ENCODE assay signal across 10 cellular contexts in the genomic region with DNA sequence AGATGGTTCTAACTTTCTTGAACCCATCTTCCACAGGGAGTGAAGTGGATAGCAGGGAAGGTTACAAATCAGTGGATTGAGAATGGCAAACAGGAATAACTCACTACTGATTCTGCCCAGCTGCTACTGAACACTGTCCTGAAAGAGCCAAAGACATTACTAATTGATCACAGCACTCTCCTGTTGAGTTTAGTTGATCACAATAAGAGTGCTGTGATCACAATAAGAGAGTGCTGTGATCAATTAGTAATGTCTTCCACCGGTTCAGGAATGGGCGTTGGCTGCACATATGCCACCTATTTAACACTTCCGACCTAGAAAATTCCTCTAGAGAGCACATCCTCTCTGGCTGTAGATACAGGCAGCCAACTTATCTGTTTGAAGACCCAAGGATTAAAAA. TPM values are rescaled to one million over a fixed set of nuclear protein-coding genes. Genes with fewer than 3 reads are reported as not detected.
DNase-seq lines count a peak whose midpoint lies in the region; ATAC-seq, FAIRE-seq and TF ChIP-seq lines count a peak whose summit lies in the region.
"Had no signal": no experiment of that assay in that cellular context is flagged by ENCODE, and none has a peak within 500 bp of the region (broad histone marks: within the 10 kb centered on the region; RNA-seq: fewer than 3 reads in every experiment).

No MANE protein-coding gene starts in this region.

- no peak overlapping the region for H3K4ac ChIP-seq in H1 (replicated peaks; ENCODE audit: insufficient read length, low read depth, low read length)

- DNase-seq in activated T-cell treated with anti-CD3 and anti-CD28 coated beads, Interleukin-2, amount 50 U/mL, for 72 hours = no peak
- DNase-seq in activated T-cell treated with anti-CD3 and anti-CD28 coated beads, Interleukin-2, amount 50 U/mL, for 1 hour = no peak
- DNase-seq in NCI-H526 (lab: John Stamatoyannopoulos, UW) (peak; percentile 81 to 89), H1 (ENCODE audit: low read depth in 1 of 2, low spot score in 2 of 2) (no peak), stromal cell of bone marrow (ENCODE audit: low read depth) (peak; percentile 14), NCI-H1092 (lab: John Stamatoyannopoulos, UW) (no peak), Kasumi-1 (lab: John Stamatoyannopoulos, UW) (no peak)
- no peak for DNase-seq in CD4-positive, alpha-beta T cell

- no peak overlapping the region for H2BK120ac ChIP-seq in H1 (replicated peaks; ENCODE audit: low read depth, low read length)

- H3K9me3 ChIP-seq in H1 (ENCODE audit: insufficient read depth in 2 of 2, low read depth in 1 of 2, low read length in 1 of 2) = no peaks in the 10 kb centered on the region
- no peaks in the 10 kb centered on the region for H3K9me3 ChIP-seq in CD4-positive, alpha-beta T cell (ENCODE audit: control insufficient read depth, low read length)

- H2BK20ac ChIP-seq in H1 (ENCODE audit: low read length) = no peak overlapping the region

- no peak overlapping the region for H2BK5ac ChIP-seq in H1 (ENCODE audit: low read depth, low read length)

- H3K36me3 Mint-ChIP-seq in activated T-cell treated with anti-CD3 and anti-CD28 coated beads, Interleukin-2, amount 50 U/mL, for 72 hours (ENCODE audit: insufficient read depth in 2 of 2) = no peaks in the 10 kb centered on the region
- H3K36me3 Mint-ChIP-seq in CD4-positive, alpha-beta T cell (ENCODE audit: low read depth) = no peaks in the 10 kb centered on the region

- POLR2A ChIA-PET in H1 (lab: Charles Lee; ENCODE audit: partially characterized antibody) = interaction anchor here (2.6 kb wide), 1 partner anchor 50 kb away, joined by 8 read pairs; no protein-coding TSS in a partner anchor
- POLR2A ChIA-PET in CD4-positive, alpha-beta T cell (lab: Charles Lee) = no interaction called here

- H4K8ac ChIP-seq in H1 (ENCODE audit: extremely low read depth, insufficient read depth, low read length) = no peak overlapping the region

- ATAC-seq in activated T-cell treated with anti-CD3 and anti-CD28 coated beads, Interleukin-2, amount 50 U/mL, for 72 hours (replicated peaks in 1 of 2) = peak; percentile 54 to 69
- ATAC-seq in CD4-positive, alpha-beta T cell (ENCODE audit: poor library complexity) = no peak

- no peak overlapping the region for H2BK12ac ChIP-seq in H1 (ENCODE audit: low read depth, low read length)

- H3K56ac ChIP-seq in H1 (replicated peaks; ENCODE audit: insufficient read length, low read depth, low read length) = no peak overlapping the region

- H3K14ac ChIP-seq in H1 (ENCODE audit: insufficient read length) = no peak overlapping the region

- peak; percentile 88 for FAIRE-seq in H1 (lab: Jason Lieb, UNC)

- peak overlapping the region in 1 of 4 experiments; percentile 17; a peak in 1 of 8 replicates for H3K4me3 ChIP-seq in H1 (ENCODE audit: extremely low read depth in 1 of 4, insufficient read depth in 2 of 4, low read depth in 3 of 4, low read length in 4 of 4)

- H3K9ac ChIP-seq in H1 (replicated peaks in 1 of 4; ENCODE audit: extremely low read depth in 1 of 4, low read depth in 3 of 4, low read length in 3 of 4) = no peak overlapping the region

- H3K4me3 Mint-ChIP-seq in activated T-cell treated with anti-CD3 and anti-CD28 coated beads, Interleukin-2, amount 50 U/mL, for 72 hours = no peak overlapping the region
- H3K4me3 Mint-ChIP-seq in CD4-positive, alpha-beta T cell = no peak overlapping the region
- H3K4me3 Mint-ChIP-seq: central memory CD8-positive, alpha-beta T cell had no signal

- no peak overlapping the region for H3K18ac ChIP-seq in H1 (ENCODE audit: extremely low read depth, low read length)

- peak overlapping the region; percentile 86; the same call in 1 of the 2 replicates for H2AFZ ChIP-seq in H1 (ENCODE audit: low read length)

- H3K9me3 Mint-ChIP-seq in activated T-cell treated with anti-CD3 and anti-CD28 coated beads, Interleukin-2, amount 50 U/mL, for 72 hours = no peaks in the 10 kb centered on the region
- no peaks in the 10 kb centered on the region for H3K9me3 Mint-ChIP-seq in CD4-positive, alpha-beta T cell
- H3K9me3 Mint-ChIP-seq: central memory CD8-positive, alpha-beta T cell had no signal

- no peaks in the 10 kb centered on the region for H3K79me1 ChIP-seq in H1 (ENCODE audit: low read depth, low read length)

- H3K27ac Mint-ChIP-seq in activated T-cell treated with anti-CD3 and anti-CD28 coated beads, Interleukin-2, amount 50 U/mL, for 72 hours = no peak overlapping the region
- no peak overlapping the region for H3K27ac Mint-ChIP-seq in CD4-positive, alpha-beta T cell

- TF ChIP-seq RAD21 in H1 (IDR thresholded peaks at IDR 0.05 in 1 of 2, conservative IDR thresholded peaks at IDR 0.05 in 1 of 2; ENCODE audit: low read depth in 2 of 2, low read length in 2 of 2) = no peak

- H3K27me3 Mint-ChIP-seq in activated T-cell treated with anti-CD3 and anti-CD28 coated beads, Interleukin-2, amount 50 U/mL, for 72 hours (ENCODE audit: low read depth) = peaks cover 35% of the 10 kb centered on the region
- peaks cover 47% of the 10 kb centered on the region for H3K27me3 Mint-ChIP-seq in CD4-positive, alpha-beta T cell

- no peaks in the 10 kb centered on the region; a peak in 1 of 7 replicates for H3K4me1 ChIP-seq in H1 (replicated peaks in 1 of 4; ENCODE audit: control insufficient read depth in 3 of 4, insufficient read depth in 4 of 4, low read length in 3 of 4)

- TF ChIP-seq EP300 in H1 (IDR thresholded peaks at IDR 0.05; ENCODE audit: borderline replicate concordance in 1 of 2, low read depth in 2 of 2, low read length in 2 of 2) = no peak

- TF ChIP-seq POLR2A in H1 (IDR thresholded peaks at IDR 0.05; ENCODE audit: control extremely low read depth in 1 of 2, low read depth in 2 of 2, low read length in 2 of 2) = no peak

- H3K4me1 Mint-ChIP-seq in activated T-cell treated with anti-CD3 and anti-CD28 coated beads, Interleukin-2, amount 50 U/mL, for 72 hours (ENCODE audit: low read depth) = no peaks in the 10 kb centered on the region
- H3K4me1 Mint-ChIP-seq in CD4-positive, alpha-beta T cell (ENCODE audit: low read depth) = peaks cover 10% of the 10 kb centered on the region
- H3K4me1 Mint-ChIP-seq: central memory CD8-positive, alpha-beta T cell had no signal

- H3K36me3 ChIP-seq in H1 (ENCODE audit: control insufficient read depth in 2 of 4, insufficient read depth in 4 of 4, low read length in 3 of 4) = no peaks in the 10 kb centered on the region

- no peaks in the 10 kb centered on the region for H4K20me1 ChIP-seq in H1 (replicated peaks in 1 of 2; ENCODE audit: control insufficient read depth in 1 of 2, insufficient read depth in 2 of 2, low read length in 2 of 2)

- H3K23me2 ChIP-seq in H1 (ENCODE audit: low read depth, low read length) = no peaks in the 10 kb centered on the region

- intact Hi-C loops in CD4-positive, alpha-beta T cell (cut with DNase I, micrococcal nuclease) = no loop called here

- no peak overlapping the region for H4K5ac ChIP-seq in H1 (ENCODE audit: insufficient read length, low read depth, low read length)

- 0 out of 4 replicates have a peak overlapping the region, but pooled peaks of 1 of the 2 experiments have one; percentile 18 for H3K4me2 ChIP-seq in H1 (ENCODE audit: insufficient read depth in 1 of 2, low read depth in 2 of 2, low read length in 2 of 2)

- TF ChIP-seq CTCF in H1 (IDR thresholded peaks at IDR 0.05; ENCODE audit: control extremely low read depth in 1 of 3, insufficient read depth in 1 of 3, low read depth in 1 of 3, low read length in 3 of 3) = no peak
- no peak for TF ChIP-seq CTCF in CD4-positive, alpha-beta T cell (IDR thresholded peaks at IDR 0.05)

- H3K23ac ChIP-seq in H1 (ENCODE audit: insufficient read length) = no peak overlapping the region

- WGBS in H1 (ENCODE audit: extremely low coverage in 1 of 2, insufficient coverage in 1 of 2, insufficient read length in 1 of 2, insufficient replicate concordance in 2 of 2, low coverage in 1 of 2, low lambda C conversion rate in 2 of 2, missing lambda C conversion rate in 1 of 2), 2 experiments = 47% methylated on average over 3 of the region's 3 CpGs; no CpG with 5 or more reads in 1 of the 2 experiments

- no peak overlapping the region for H3K27ac ChIP-seq in H1 (ENCODE audit: low read depth, low read length)
- no peak overlapping the region for H3K27ac ChIP-seq in CD4-positive, alpha-beta T cell (ENCODE audit: low read depth, low read length)
- H3K27ac ChIP-seq: C4-2B had no signal

- no peak overlapping the region for H2BK15ac ChIP-seq in H1 (ENCODE audit: low read length)

- no peak overlapping the region for H4K91ac ChIP-seq in H1 (replicated peaks; ENCODE audit: insufficient read length, low read length)

- no peaks in the 10 kb centered on the region for H3K27me3 ChIP-seq in H1 (replicated peaks in 1 of 4; ENCODE audit: control insufficient read depth in 3 of 4, extremely low read depth in 1 of 4, insufficient read depth in 3 of 4, low read length in 3 of 4)
- H3K27me3 ChIP-seq in CD4-positive, alpha-beta T cell (ENCODE audit: control insufficient read depth, insufficient read depth, low read length) = no peaks in the 10 kb centered on the region

- CTCF ChIA-PET in H1 (lab: Charles Lee; ENCODE audit: partially characterized antibody) = interaction anchor here (0.7 to 2.4 kb wide), 7 partner anchors 27 to 215 kb away, joined by 3 to 26 read pairs (median 4); partner anchors contain the start of gene CD300LG
- CTCF ChIA-PET in CD4-positive, alpha-beta T cell (lab: Charles Lee) = interaction anchor here (0.7 kb wide), 2 partner anchors 118 to 1404 kb away, joined by 3 read pairs; no protein-coding TSS in a partner anchor

- no peak overlapping the region for H2AK5ac ChIP-seq in H1 (ENCODE audit: low read depth, low read length)

- no peaks in the 10 kb centered on the region for H3K79me2 ChIP-seq in H1 (ENCODE audit: control insufficient read depth in 1 of 2, insufficient read depth in 2 of 2, low read length in 2 of 2)

RNA-seq across cellular contexts. Expression of gene CFAP97D1, which starts 11.4 kb away (rescaled TPM):
- total RNA-seq in activated T-cell treated with anti-CD3 and anti-CD28 coated beads, Interleukin-2, amount 50 U/mL, for 72 hours = not detected
- total RNA-seq in H1 (2021; fragmentation: NEBNext Ultra II Directional; extraction: Animal tissue kit (Norgen Biotek cat#: 25700)) = 0.07 TPM in 1 of 2 replicates, not detected in the other
- polyA plus RNA-seq in H1 (2011; rRNA removed) = 0.02 and 0.03 TPM in 2 replicates
- polyA plus RNA-seq in H1 (2011; cell fraction: cytosol; rRNA removed) = 0.03 TPM
- 0.03 TPM for polyA plus RNA-seq in H1 (2011; cell fraction: nucleus; rRNA removed)
- 0.04 TPM in 2 of 4 replicates, not detected in the others for polyA plus RNA-seq in H1 (2012, experiment 1 of 2)
- polyA plus RNA-seq in H1 (2012, experiment 2 of 2) = not detected
- polyA plus RNA-seq in H1 (2013, experiment 1 of 2) = 0.08 TPM
- 0.04 TPM for polyA plus RNA-seq in H1 (2013, experiment 2 of 2)
- polyA minus RNA-seq in H1 (2011; rRNA and poly(A)+ RNA removed) = 0.09 and 0.15 TPM in 2 replicates
- not detected for polyA minus RNA-seq in H1 (2011; cell fraction: cytosol; rRNA and poly(A)+ RNA removed)
- polyA minus RNA-seq in H1 (2011; cell fraction: nucleus; rRNA and poly(A)+ RNA removed) = not detected
- not detected for total RNA-seq in CD4-positive, alpha-beta T cell

RNA-seq across cellular contexts. Expression of gene DUSP3, which starts 12.8 kb away (rescaled TPM):
- 10 to 100 TPM in 1 of 2 donors, 1 to 10 TPM in 1; 9.2 to 11.0 TPM for total RNA-seq in activated T-cell treated with anti-CD3 and anti-CD28 coated beads, Interleukin-2, amount 50 U/mL, for 72 hours
- total RNA-seq in H1 (2021; fragmentation: NEBNext Ultra II Directional; extraction: Animal tissue kit (Norgen Biotek cat#: 25700)) = 21.2 and 21.4 TPM in 2 replicates
- 15.1 and 19.9 TPM in 2 replicates for polyA plus RNA-seq in H1 (2011; rRNA removed)
- polyA plus RNA-seq in H1 (2011; cell fraction: cytosol; rRNA removed) = 18.8 TPM
- polyA plus RNA-seq in H1 (2011; cell fraction: nucleus; rRNA removed) = 27.1 TPM
- polyA plus RNA-seq in H1 (2012, experiment 1 of 2) = 12.9 to 15.0 TPM (median 13.8 TPM) in 4 replicates
- 9.8 TPM for polyA plus RNA-seq in H1 (2012, experiment 2 of 2)
- 21.3 TPM for polyA plus RNA-seq in H1 (2013, experiment 1 of 2)
- polyA plus RNA-seq in H1 (2013, experiment 2 of 2) = 19.4 TPM
- 21.2 and 27.2 TPM in 2 replicates for polyA minus RNA-seq in H1 (2011; rRNA and poly(A)+ RNA removed)
- polyA minus RNA-seq in H1 (2011; cell fraction: cytosol; rRNA and poly(A)+ RNA removed) = 16.0 TPM
- 16.2 TPM for polyA minus RNA-seq in H1 (2011; cell fraction: nucleus; rRNA and poly(A)+ RNA removed)
- 10 to 100 TPM; 10.6 to 12.6 TPM for total RNA-seq in CD4-positive, alpha-beta T cell

RNA-seq across cellular contexts. Expression of gene SOST, which starts 33.0 kb away (rescaled TPM):
- total RNA-seq in activated T-cell treated with anti-CD3 and anti-CD28 coated beads, Interleukin-2, amount 50 U/mL, for 72 hours = not detected
- total RNA-seq in H1 (2021; fragmentation: NEBNext Ultra II Directional; extraction: Animal tissue kit (Norgen Biotek cat#: 25700)) = not detected in 2 replicates
- 0.08 and 0.25 TPM in 2 replicates for polyA plus RNA-seq in H1 (2011; rRNA removed)
- 0.19 TPM for polyA plus RNA-seq in H1 (2011; cell fraction: cytosol; rRNA removed)
- 0.14 TPM for polyA plus RNA-seq in H1 (2011; cell fraction: nucleus; rRNA removed)
- polyA plus RNA-seq in H1 (2012, experiment 1 of 2) = 0.12 to 0.27 TPM (median 0.15 TPM) in 4 replicates
- polyA plus RNA-seq in H1 (2012, experiment 2 of 2) = 0.21 TPM
- polyA plus RNA-seq in H1 (2013, experiment 1 of 2) = 0.08 TPM
- 0.09 TPM for polyA plus RNA-seq in H1 (2013, experiment 2 of 2)
- not detected in 2 replicates for polyA minus RNA-seq in H1 (2011; rRNA and poly(A)+ RNA removed)
- not detected for polyA minus RNA-seq in H1 (2011; cell fraction: cytosol; rRNA and poly(A)+ RNA removed)
- not detected for polyA minus RNA-seq in H1 (2011; cell fraction: nucleus; rRNA and poly(A)+ RNA removed)
- total RNA-seq in CD4-positive, alpha-beta T cell = not detected

RNA-seq across cellular contexts. Expression of gene MPP3, which starts 41.4 kb away (rescaled TPM):
- total RNA-seq in activated T-cell treated with anti-CD3 and anti-CD28 coated beads, Interleukin-2, amount 50 U/mL, for 72 hours = not detected
- 5.5 and 6.1 TPM in 2 replicates for total RNA-seq in H1 (2021; fragmentation: NEBNext Ultra II Directional; extraction: Animal tissue kit (Norgen Biotek cat#: 25700))
- polyA plus RNA-seq in H1 (2011; rRNA removed) = 3.1 and 3.8 TPM in 2 replicates
- 6.2 TPM for polyA plus RNA-seq in H1 (2011; cell fraction: cytosol; rRNA removed)
- polyA plus RNA-seq in H1 (2011; cell fraction: nucleus; rRNA removed) = 21.1 TPM
- 6.1 to 7.7 TPM (median 7.3 TPM) in 4 replicates for polyA plus RNA-seq in H1 (2012, experiment 1 of 2)
- polyA plus RNA-seq in H1 (2012, experiment 2 of 2) = 1.8 TPM
- polyA plus RNA-seq in H1 (2013, experiment 1 of 2) = 5.1 TPM
- 5.1 TPM for polyA plus RNA-seq in H1 (2013, experiment 2 of 2)
- polyA minus RNA-seq in H1 (2011; rRNA and poly(A)+ RNA removed) = 5.6 and 6.1 TPM in 2 replicates
- 5.9 TPM for polyA minus RNA-seq in H1 (2011; cell fraction: cytosol; rRNA and poly(A)+ RNA removed)
- 9.3 TPM for polyA minus RNA-seq in H1 (2011; cell fraction: nucleus; rRNA and poly(A)+ RNA removed)
- under 1 TPM in 1 of 2 experiments, not detected in 1; 0.14 TPM for total RNA-seq in CD4-positive, alpha-beta T cell

RNA-seq across cellular contexts. Expression of gene CD300LG, which starts 55.4 kb away (rescaled TPM):
- not detected for total RNA-seq in activated T-cell treated with anti-CD3 and anti-CD28 coated beads, Interleukin-2, amount 50 U/mL, for 72 hours
- not detected in 2 replicates for total RNA-seq in H1 (2021; fragmentation: NEBNext Ultra II Directional; extraction: Animal tissue kit (Norgen Biotek cat#: 25700))
- polyA plus RNA-seq in H1 (2011; rRNA removed) = 0.06 and 0.14 TPM in 2 replicates
- polyA plus RNA-seq in H1 (2011; cell fraction: cytosol; rRNA removed) = 0.13 TPM
- not detected for polyA plus RNA-seq in H1 (2011; cell fraction: nucleus; rRNA removed)
- polyA plus RNA-seq in H1 (2012, experiment 1 of 2) = 0.11 TPM in 1 of 4 replicates, not detected in the others
- polyA plus RNA-seq in H1 (2012, experiment 2 of 2) = not detected
- 0.02 TPM for polyA plus RNA-seq in H1 (2013, experiment 1 of 2)
- 0.02 TPM for polyA plus RNA-seq in H1 (2013, experiment 2 of 2)
- 0.17 TPM in 1 of 2 replicates, not detected in the other for polyA minus RNA-seq in H1 (2011; rRNA and poly(A)+ RNA removed)
- not detected for polyA minus RNA-seq in H1 (2011; cell fraction: cytosol; rRNA and poly(A)+ RNA removed)
- polyA minus RNA-seq in H1 (2011; cell fraction: nucleus; rRNA and poly(A)+ RNA removed) = not detected
- not detected for total RNA-seq in CD4-positive, alpha-beta T cell

Comparison
In these comparisons a context has a peak if more than half of its experiments do, and no peak if none do; other contexts are left out.
1. DNase-seq: peak in NCI-H526 (2 of 2) and stromal cell of bone marrow (single experiment); none in activated T-cell treated with anti-CD3 and anti-CD28 coated beads, Interleukin-2, amount 50 U/mL, for 72 hours (0 of 2), activated T-cell treated with anti-CD3 and anti-CD28 coated beads, Interleukin-2, amount 50 U/mL, for 1 hour (single experiment), H1 (0 of 2), NCI-H1092 (single experiment), Kasumi-1 (0 of 2) and CD4-positive, alpha-beta T cell (0 of 10).